9 cellular contexts compared by ENCODE assay signal in genomic region chr1:88984553-88984945, GRCh38. TPM values are rescaled to one million over a fixed set of nuclear protein-coding genes. Genes with fewer than 3 reads are reported as not detected.
A peak's percentile ranks its signal among the peaks of the same experiment; 100 is the strongest.
DNase-seq lines count a peak whose midpoint lies in the region; ATAC-seq and TF ChIP-seq lines count a peak whose summit lies in the region.
"Had no signal": no experiment of that assay in that cellular context is flagged by ENCODE, and none has a peak within 500 bp of the region (broad histone marks: within the 10 kb centered on the region; RNA-seq: fewer than 3 reads in every experiment).

No MANE protein-coding gene starts in this region.

- CTCF ChIA-PET in WTC11 (lab: Charles Lee): interaction anchor here (0.6 to 3.1 kb wide), 6 partner anchors 10 to 779 kb away, joined by 3 to 25 read pairs (median 4); no protein-coding TSS in a partner anchor

- TF ChIP-seq EP300 in gastroesophageal sphincter (IDR thresholded peaks at IDR 0.05): no peak
- TF ChIP-seq EP300 in stomach (IDR thresholded peaks at IDR 0.05): no peak

- H3K27me3 ChIP-seq in gastroesophageal sphincter: no peaks in the 10 kb centered on the region
- H3K27me3 ChIP-seq in stomach: no peaks in the 10 kb centered on the region

- TF ChIP-seq CTCF in WTC11 (IDR thresholded peaks at IDR 0.05) (no peak), gastroesophageal sphincter (IDR thresholded peaks at IDR 0.05) (no peak), stomach (IDR thresholded peaks at IDR 0.05) (no peak)

- no peaks in the 10 kb centered on the region for H3K9me3 ChIP-seq in gastroesophageal sphincter
- no peaks in the 10 kb centered on the region for H3K9me3 ChIP-seq in stomach

- H3K4me1 ChIP-seq in gastroesophageal sphincter: peaks cover 3 to 58% (median 15%) of the 10 kb centered on the region in 3 donors
- H3K4me1 ChIP-seq in stomach: peaks cover 21 to 91% (median 58%) of the 10 kb centered on the region in 4 donors

- intact Hi-C loops in stomach (cut with DNase I; ENCODE audit: low total_unique reads): no loop called here

- 50% methylated on average over 1 of the region's 1 CpG; no CpG with 5 or more reads in 1 of the 2 donors for WGBS in gastroesophageal sphincter (ENCODE audit: low coverage in 1 of 2), 2 donors
- WGBS in stomach, 5 donors: 29 to 54% (median 52%) methylated on average over 1 of the region's 1 CpG

- 0 out of 2 replicates have a peak, but pooled peaks cover 3% of the 10 kb centered on the region for H3K9me3 Mint-ChIP-seq in WTC11

- no peak overlapping the region for H3K4me3 Mint-ChIP-seq in WTC11

- no peak overlapping the region for H3K4me3 ChIP-seq in gastroesophageal sphincter
- H3K4me3 ChIP-seq in stomach: peak overlapping the region in 2 of 4 donors; percentile 23 to 28

- H3K27me3 Mint-ChIP-seq in WTC11 (ENCODE audit: low read depth): no peaks in the 10 kb centered on the region

- H3K4me1 Mint-ChIP-seq in WTC11: peaks cover 24% of the 10 kb centered on the region

- ATAC-seq in HG03025 (IDR thresholded peaks at IDR 0.05; ENCODE audit: low FRiP score, unreplicated experiment) (peak; percentile 48), WTC11 (no peak), gastroesophageal sphincter (peak; percentile 6)

- DNase-seq in WTC11 (ENCODE audit: low spot score) (no peak), stomach (no peak), Ammon's horn (ENCODE audit: low spot score) (no peak), NCI-H1105 treated with DMSO at 0.1 percent for 48 hours (lab: John Stamatoyannopoulos, UW) (no peak), superior temporal gyrus (ENCODE audit: extremely low spot score) (no peak)
- DNase-seq: activated CD8-positive, alpha-beta memory T cell treated with anti-CD3 and anti-CD28 coated beads, Interleukin-2, amount 50 U/mL, for 48 hours; stimulated activated CD4-positive, alpha-beta T cell treated with anti-CD3 and anti-CD28 coated beads, Interleukin-4, amount 100 ng/mL, for 4 hours had no signal

- POLR2A ChIA-PET in WTC11 (lab: Charles Lee): no interaction called here

- H3K27ac ChIP-seq in gastroesophageal sphincter (peak overlapping the region; percentile 45 to 48 (median 47)), stomach (peak overlapping the region; percentile 71 to 81 (median 76))

- H3K36me3 ChIP-seq in gastroesophageal sphincter (peaks cover 2 to 34% of the 10 kb centered on the region in 2 donors), stomach (peaks cover 8 to 47% (median 34%) of the 10 kb centered on the region in 4 donors)

- peak overlapping the region; percentile 64; the same call in 1 of the 2 replicates for H3K27ac Mint-ChIP-seq in WTC11

- TF ChIP-seq POLR2A in gastroesophageal sphincter (IDR thresholded peaks at IDR 0.05) (no peak), stomach (IDR thresholded peaks at IDR 0.05) (no peak)

- H3K36me3 Mint-ChIP-seq in WTC11: peaks cover 39% of the 10 kb centered on the region

TF ChIP-seq in WTC11, 78 proteins besides CTCF, POLR2A, EP300 and RAD21 (continues in another document):
- TF ChIP-seq ZNF317 (CRISPR knock-in tag; IDR thresholded peaks at IDR 0.05; ENCODE audit: borderline replicate concordance, low read depth) (no peak), GTF2I (CRISPR knock-in tag; conservative IDR thresholded peaks at IDR 0.05) (no peak), SP1 (CRISPR knock-in tag; conservative IDR thresholded peaks at IDR 0.05) (no peak), MAX (CRISPR knock-in tag; IDR thresholded peaks at IDR 0.05) (no peak), ZNF416 (CRISPR knock-in tag; IDR thresholded peaks at IDR 0.05) (no peak), RORB (CRISPR knock-in tag; IDR thresholded peaks at IDR 0.05) (no peak), AFF4 (CRISPR knock-in tag; IDR thresholded peaks at IDR 0.05; ENCODE audit: borderline replicate concordance) (no peak), ZNF532 (CRISPR knock-in tag; IDR thresholded peaks at IDR 0.05; ENCODE audit: borderline replicate concordance) (no peak), CDX4 (CRISPR knock-in tag; IDR thresholded peaks at IDR 0.05; ENCODE audit: borderline replicate concordance) (no peak), ETV6 (CRISPR knock-in tag; IDR thresholded peaks at IDR 0.05) (no peak)

RNA-seq across cellular contexts. Expression of gene KYAT3, which starts 7.9 kb away (rescaled TPM):
- total RNA-seq in WTC11 (2021) (34.6 to 37.0 TPM (median 36.2 TPM) in 3 replicates), gastroesophageal sphincter (10 to 100 TPM; 20.0 to 30.4 (median 24.9) TPM), stomach (100 to 1,000 TPM in 1 of 5 donors, 10 to 100 TPM in 3, 1 to 10 TPM in 1; 7.2 to 112 (median 40.4) TPM)
- 10 to 100 TPM; 20.3 to 32.1 (median 24.3) TPM for polyA plus RNA-seq in stomach

RNA-seq across cellular contexts. Expression of gene RBMXL1, which starts 7.9 kb away (rescaled TPM):
- total RNA-seq in WTC11 (2021): 22.0 to 25.9 TPM (median 24.0 TPM) in 3 replicates
- 10 to 100 TPM; 16.1 to 38.3 (median 20.1) TPM for total RNA-seq in gastroesophageal sphincter
- 10 to 100 TPM in 4 of 5 donors, 1 to 10 TPM in 1; 8.1 to 28.6 (median 23.1) TPM for total RNA-seq in stomach
- polyA plus RNA-seq in stomach: 1 to 10 TPM; 4.3 to 6.9 (median 4.6) TPM

RNA-seq across cellular contexts. Expression of gene GBP3, which starts 38.1 kb away (rescaled TPM):
- total RNA-seq in WTC11 (2021): 0.18 TPM in 2 of 3 replicates, not detected in the other
- 10 to 100 TPM in 3 of 4 donors, 1 to 10 TPM in 1; 8.6 to 26.5 (median 20.7) TPM for total RNA-seq in gastroesophageal sphincter
- total RNA-seq in stomach: 10 to 100 TPM in 4 of 5 donors, 1 to 10 TPM in 1; 3.6 to 57.7 (median 22.0) TPM
- 10 to 100 TPM in 2 of 3 donors, 1 to 10 TPM in 1; 6.4 to 12.7 (median 10.0) TPM for polyA plus RNA-seq in stomach
